9 cellular contexts compared by ENCODE assay signal in the genomic region with DNA sequence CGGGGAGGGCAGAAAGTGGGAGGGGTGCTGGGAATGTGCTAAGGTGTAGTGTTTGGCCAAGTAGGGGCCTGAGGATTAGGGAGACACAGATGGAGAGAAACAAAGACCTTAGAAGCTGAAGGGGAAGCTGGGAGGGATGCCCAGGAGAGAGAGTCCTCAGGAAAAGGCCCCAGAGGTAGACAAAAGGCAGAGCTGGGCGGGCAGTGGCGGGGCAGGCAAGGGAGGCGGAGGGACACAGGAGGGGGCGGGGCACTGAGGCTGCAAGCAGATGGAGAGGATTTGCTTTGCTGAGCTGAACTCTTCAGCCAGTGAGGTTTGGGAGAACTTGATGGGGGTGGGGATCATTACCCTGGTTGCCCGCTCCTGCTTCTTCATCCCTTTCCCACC.
A peak's percentile ranks its signal among the peaks of the same experiment; 100 is the strongest.
DNase-seq lines count a peak whose midpoint lies in the region; ATAC-seq and FAIRE-seq lines count a peak whose summit lies in the region.
"Had no signal": no experiment of that assay in that cellular context is flagged by ENCODE, and none has a peak within 500 bp of the region (broad histone marks: within the 10 kb centered on the region; RNA-seq: fewer than 3 reads in every experiment).

No MANE protein-coding gene starts in this region.

- no peaks in the 10 kb centered on the region for H3K9me3 ChIP-seq in adipocyte (ENCODE audit: control insufficient read depth, low read length)
- H3K9me3 ChIP-seq: pancreas had no signal

- peak overlapping the region; percentile 90 for H3K4me3 ChIP-seq in adipocyte (ENCODE audit: low read length)

- H3K27ac Mint-ChIP-seq in stimulated activated naive CD8-positive, alpha-beta T cell treated with anti-CD3 and anti-CD28 coated beads, Interleukin-15, amount 100 ng/mL, for 72 hours: no peak overlapping the region

- peak overlapping the region; percentile 6 to 89 for H3K4me3 Mint-ChIP-seq in stimulated activated naive CD8-positive, alpha-beta T cell treated with anti-CD3 and anti-CD28 coated beads, Interleukin-15, amount 100 ng/mL, for 72 hours

- peaks cover 83% of the 10 kb centered on the region for H3K4me1 Mint-ChIP-seq in stimulated activated naive CD8-positive, alpha-beta T cell treated with anti-CD3 and anti-CD28 coated beads, Interleukin-15, amount 100 ng/mL, for 72 hours

- H3K36me3 ChIP-seq in adipocyte (ENCODE audit: control insufficient read depth, insufficient read depth, low read length, severe bottlenecking): peaks cover 18% of the 10 kb centered on the region
- H3K36me3 ChIP-seq: pancreas had no signal

- ATAC-seq in stimulated activated naive CD8-positive, alpha-beta T cell treated with anti-CD3 and anti-CD28 coated beads, Interleukin-15, amount 100 ng/mL, for 72 hours: no peak
- ATAC-seq in stimulated activated naive CD8-positive, alpha-beta T cell treated with anti-CD3 and anti-CD28 coated beads, Interleukin-15, Interleukin-2, amounts not matched to agents 100 U/mL and 50 U/mL, for 24 hours: no peak
- ATAC-seq in GM19324 (IDR thresholded peaks at IDR 0.05; ENCODE audit: low FRiP score, unreplicated experiment): no peak
- no peak for ATAC-seq in HG03439 (IDR thresholded peaks at IDR 0.05; ENCODE audit: unreplicated experiment)
- ATAC-seq: pancreas had no signal

- H3K9me3 Mint-ChIP-seq in stimulated activated naive CD8-positive, alpha-beta T cell treated with anti-CD3 and anti-CD28 coated beads, Interleukin-15, amount 100 ng/mL, for 72 hours: no peaks in the 10 kb centered on the region

- H3K27me3 ChIP-seq in adipocyte (replicated peaks; ENCODE audit: control insufficient read depth, insufficient read depth, low read length): no peaks in the 10 kb centered on the region
- H3K27me3 ChIP-seq: pancreas had no signal

- H3K27me3 Mint-ChIP-seq in stimulated activated naive CD8-positive, alpha-beta T cell treated with anti-CD3 and anti-CD28 coated beads, Interleukin-15, amount 100 ng/mL, for 72 hours: peaks cover 57% of the 10 kb centered on the region

- DNase-seq in stimulated activated naive CD8-positive, alpha-beta T cell treated with anti-CD3 and anti-CD28 coated beads, Interleukin-15, amount 100 ng/mL, for 72 hours: no peak
- no peak for DNase-seq in stimulated activated naive CD8-positive, alpha-beta T cell treated with anti-CD3 and anti-CD28 coated beads, Interleukin-15, Interleukin-2, amounts not matched to agents 100 U/mL and 50 U/mL, for 24 hours
- DNase-seq in adipocyte (ENCODE audit: low read depth): peak; percentile 73
- peak; percentile 59 for DNase-seq in iris pigment epithelial cell (ENCODE audit: low read depth)
- no peak for DNase-seq in urothelium cell line (ENCODE audit: low spot score)
- no peak for DNase-seq in NCI-H187 treated with DMSO at 0.1 percent for 48 hours (lab: John Stamatoyannopoulos, UW)

- H3K4me1 ChIP-seq in adipocyte (ENCODE audit: control insufficient read depth, insufficient read depth, low read length): peaks cover 27% of the 10 kb centered on the region

- no peak overlapping the region for H3K9ac ChIP-seq in adipocyte (ENCODE audit: low read length)

- FAIRE-seq in urothelium cell line (lab: Jason Lieb, UNC): peak; percentile 55
- FAIRE-seq: pancreas had no signal

Comparison
In these comparisons a context has a peak if more than half of its experiments do, and no peak if none do; other contexts are left out.
1. DNase-seq: peak in adipocyte (single experiment) and iris pigment epithelial cell (single experiment); none in stimulated activated naive CD8-positive, alpha-beta T cell treated with anti-CD3 and anti-CD28 coated beads, Interleukin-15, amount 100 ng/mL, for 72 hours (0 of 2), stimulated activated naive CD8-positive, alpha-beta T cell treated with anti-CD3 and anti-CD28 coated beads, Interleukin-15, Interleukin-2, amounts not matched to agents 100 U/mL and 50 U/mL, for 24 hours (single experiment), urothelium cell line (single experiment) and NCI-H187 treated with DMSO at 0.1 percent for 48 hours (single experiment).